ENCODE assay signal across 8 cellular contexts in genomic region chr4:39354178-39354503, GRCh38. TPM values are rescaled to one million over a fixed set of nuclear protein-coding genes. Genes with fewer than 3 reads are reported as not detected.
A peak's percentile ranks its signal among the peaks of the same experiment; 100 is the strongest.
DNase-seq lines count a peak whose midpoint lies in the region; ATAC-seq and TF ChIP-seq lines count a peak whose summit lies in the region.

No MANE protein-coding gene starts in this region.

- no peaks in the 10 kb centered on the region for H3K9me2 ChIP-seq in SK-N-SH

- H3K4me1 ChIP-seq in SK-N-SH (ENCODE audit: control insufficient read depth in 1 of 2, insufficient read depth in 2 of 2, low read depth in 1 of 2, low read length in 1 of 2) = peaks cover 0 to 14% of the 10 kb centered on the region in 2 experiments; a peak in 3 of 4 replicates

- CTCF ChIA-PET in SK-N-SH (lab: Yijun Ruan, JAX) = interaction anchor here (1.3 kb wide), 1 partner anchor 32 kb away, joined by 3 read pairs; no protein-coding TSS in a partner anchor

- POLR2A ChIA-PET in SK-N-SH (lab: Yijun Ruan, JAX) = interaction anchor here (1.0 kb wide), 1 partner anchor 12 kb away, joined by 3 read pairs; the partner anchor contains the start of gene RFC1

- no peak for DNase-seq in GM12864 (ENCODE audit: low read depth)
- no peak for DNase-seq in SK-N-SH
- no peak for DNase-seq in fibroblast of pulmonary artery (ENCODE audit: low read depth)
- no peak for DNase-seq in retinal pigment epithelial cell (ENCODE audit: low read depth)
- DNase-seq in effector CD4-positive, alpha-beta T cell = no peak
- no peak for DNase-seq in NCI-H345 (lab: John Stamatoyannopoulos, UW)

- H2AFZ ChIP-seq in SK-N-SH (ENCODE audit: low read depth) = peak overlapping the region; percentile 64

- no peak for TF ChIP-seq EP300 in SK-N-SH (IDR thresholded peaks at IDR 0.05; ENCODE audit: borderline replicate concordance in 1 of 2, low read depth in 1 of 2, low read length in 1 of 2)

- H3K4me2 ChIP-seq in SK-N-SH = peak overlapping the region; percentile 78

- peaks cover 12% of the 10 kb centered on the region for H3F3A ChIP-seq in SK-N-SH (replicated peaks; ENCODE audit: insufficient read depth)

- 0 out of 2 replicates have a peak, but pooled peaks cover 4% of the 10 kb centered on the region for H3K9me3 ChIP-seq in SK-N-SH

- H3K4me3 ChIP-seq in GM12864 (ENCODE audit: low read depth, low read length) (peak overlapping the region; percentile 49), SK-N-SH (ENCODE audit: low read depth in 2 of 2, low read length in 1 of 2) (peak overlapping the region; percentile 32 to 60; a peak in 3 of 4 replicates), fibroblast of pulmonary artery (replicated peaks; ENCODE audit: low read depth, low read length) (peak overlapping the region; percentile 28), retinal pigment epithelial cell (ENCODE audit: low read length) (peak overlapping the region; percentile 33)

- no peak for TF ChIP-seq RAD21 in SK-N-SH (IDR thresholded peaks at IDR 0.05; ENCODE audit: low read length)

- H3K36me3 ChIP-seq in SK-N-SH (replicated peaks in 1 of 2; ENCODE audit: control insufficient read depth in 1 of 2, insufficient read depth in 2 of 2, low read length in 1 of 2) = peaks cover 11 to 21% of the 10 kb centered on the region in 2 experiments

- peaks cover 96% of the 10 kb centered on the region for H3K79me2 ChIP-seq in SK-N-SH (ENCODE audit: insufficient read depth)

- H3K9ac ChIP-seq in SK-N-SH = peak overlapping the region; percentile 74

- ATAC-seq in HG02678 (IDR thresholded peaks at IDR 0.05; ENCODE audit: unreplicated experiment) = no peak
- no peak for ATAC-seq in GM21825 (IDR thresholded peaks at IDR 0.05; ENCODE audit: unreplicated experiment)

- no peaks in the 10 kb centered on the region for H3K27me3 ChIP-seq in SK-N-SH (ENCODE audit: insufficient read depth)

- H3K27ac ChIP-seq in SK-N-SH (ENCODE audit: low read depth in 2 of 2, low read length in 1 of 2) = peak overlapping the region; percentile 78

- H4K20me1 ChIP-seq in SK-N-SH (ENCODE audit: insufficient read depth) = peaks cover 11% of the 10 kb centered on the region; the same call in 1 of the 2 replicates

- 44% methylated on average over 1 of the region's 1 CpG for WGBS in SK-N-SH (ENCODE audit: low lambda C conversion rate)

- TF ChIP-seq CTCF in GM12864 (IDR thresholded peaks at IDR 0.05; ENCODE audit: low read depth, low read length, missing control alignments) (no peak), SK-N-SH (IDR thresholded peaks at IDR 0.05) (no peak), fibroblast of pulmonary artery (IDR thresholded peaks at IDR 0.05; ENCODE audit: low read length, missing control alignments) (no peak), retinal pigment epithelial cell (conservative IDR thresholded peaks at IDR 0.05; ENCODE audit: low read depth, low read length) (no peak)

TF ChIP-seq in SK-N-SH, 30 proteins besides CTCF, POLR2A, EP300 and RAD21:
- TF ChIP-seq ZBTB33 (IDR thresholded peaks at IDR 0.05; ENCODE audit: borderline replicate concordance, low read depth) (no peak), FOXJ3 (CRISPR knock-in tag; IDR thresholded peaks at IDR 0.05) (no peak), TEAD4 (IDR thresholded peaks at IDR 0.05; ENCODE audit: borderline replicate concordance, insufficient read depth) (no peak), RFX5 (IDR thresholded peaks at IDR 0.05; ENCODE audit: low read length) (no peak), MXI1 (IDR thresholded peaks at IDR 0.05; ENCODE audit: low read depth, low read length) (no peak), SIN3A (IDR thresholded peaks at IDR 0.05; ENCODE audit: borderline replicate concordance, low read depth, low read length) (no peak), TAF1 (IDR thresholded peaks at IDR 0.05; ENCODE audit: borderline replicate concordance, low read depth, low read length) (no peak), FOSL2 (IDR thresholded peaks at IDR 0.05; ENCODE audit: borderline replicate concordance, low read depth) (no peak), POLR2AphosphoS5 (IDR thresholded peaks at IDR 0.05; ENCODE audit: low read depth, low read length) (no peak), GABPA (IDR thresholded peaks at IDR 0.05; ENCODE audit: low read depth) (no peak), USF1 (IDR thresholded peaks at IDR 0.05; ENCODE audit: borderline replicate concordance, low read depth) (no peak; the same call in 1 of the 2 replicates), NFIC (IDR thresholded peaks at IDR 0.05; ENCODE audit: borderline replicate concordance) (no peak)
- TF ChIP-seq, protein P1, sequence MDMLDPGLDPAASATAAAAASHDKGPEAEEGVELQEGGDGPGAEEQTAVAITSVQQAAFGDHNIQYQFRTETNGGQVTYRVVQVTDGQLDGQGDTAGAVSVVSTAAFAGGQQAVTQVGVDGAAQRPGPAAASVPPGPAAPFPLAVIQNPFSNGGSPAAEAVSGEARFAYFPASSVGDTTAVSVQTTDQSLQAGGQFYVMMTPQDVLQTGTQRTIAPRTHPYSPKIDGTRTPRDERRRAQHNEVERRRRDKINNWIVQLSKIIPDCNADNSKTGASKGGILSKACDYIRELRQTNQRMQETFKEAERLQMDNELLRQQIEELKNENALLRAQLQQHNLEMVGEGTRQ (IDR thresholded peaks at IDR 0.05; ENCODE audit: borderline replicate concordance, low read depth, low read length) = no peak
- TF ChIP-seq, protein P2, sequence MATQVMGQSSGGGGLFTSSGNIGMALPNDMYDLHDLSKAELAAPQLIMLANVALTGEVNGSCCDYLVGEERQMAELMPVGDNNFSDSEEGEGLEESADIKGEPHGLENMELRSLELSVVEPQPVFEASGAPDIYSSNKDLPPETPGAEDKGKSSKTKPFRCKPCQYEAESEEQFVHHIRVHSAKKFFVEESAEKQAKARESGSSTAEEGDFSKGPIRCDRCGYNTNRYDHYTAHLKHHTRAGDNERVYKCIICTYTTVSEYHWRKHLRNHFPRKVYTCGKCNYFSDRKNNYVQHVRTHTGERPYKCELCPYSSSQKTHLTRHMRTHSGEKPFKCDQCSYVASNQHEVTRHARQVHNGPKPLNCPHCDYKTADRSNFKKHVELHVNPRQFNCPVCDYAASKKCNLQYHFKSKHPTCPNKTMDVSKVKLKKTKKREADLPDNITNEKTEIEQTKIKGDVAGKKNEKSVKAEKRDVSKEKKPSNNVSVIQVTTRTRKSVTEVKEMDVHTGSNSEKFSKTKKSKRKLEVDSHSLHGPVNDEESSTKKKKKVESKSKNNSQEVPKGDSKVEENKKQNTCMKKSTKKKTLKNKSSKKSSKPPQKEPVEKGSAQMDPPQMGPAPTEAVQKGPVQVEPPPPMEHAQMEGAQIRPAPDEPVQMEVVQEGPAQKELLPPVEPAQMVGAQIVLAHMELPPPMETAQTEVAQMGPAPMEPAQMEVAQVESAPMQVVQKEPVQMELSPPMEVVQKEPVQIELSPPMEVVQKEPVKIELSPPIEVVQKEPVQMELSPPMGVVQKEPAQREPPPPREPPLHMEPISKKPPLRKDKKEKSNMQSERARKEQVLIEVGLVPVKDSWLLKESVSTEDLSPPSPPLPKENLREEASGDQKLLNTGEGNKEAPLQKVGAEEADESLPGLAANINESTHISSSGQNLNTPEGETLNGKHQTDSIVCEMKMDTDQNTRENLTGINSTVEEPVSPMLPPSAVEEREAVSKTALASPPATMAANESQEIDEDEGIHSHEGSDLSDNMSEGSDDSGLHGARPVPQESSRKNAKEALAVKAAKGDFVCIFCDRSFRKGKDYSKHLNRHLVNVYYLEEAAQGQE (IDR thresholded peaks at IDR 0.05; ENCODE audit: low read depth, low read length) = no peak
TF ChIP-seq in SK-N-SH: peak in this region for 0.

RNA-seq across cellular contexts. Expression of gene RFC1, which starts 12.0 kb away (rescaled TPM):
- polyA plus RNA-seq in SK-N-SH (2012; rRNA removed) = 14.9 and 19.2 TPM in 2 replicates
- polyA plus RNA-seq in SK-N-SH (2012; cell fraction: cytosol; rRNA removed) = 17.9 and 19.0 TPM in 2 replicates
- polyA plus RNA-seq in SK-N-SH (2012; cell fraction: nucleus; rRNA removed) = 5.9 and 17.0 TPM in 2 replicates

RNA-seq across cellular contexts. Expression of gene KLB, which starts 52.6 kb away (rescaled TPM):
- polyA plus RNA-seq in SK-N-SH (2012; rRNA removed) = not detected in 2 replicates
- polyA plus RNA-seq in SK-N-SH (2012; cell fraction: cytosol; rRNA removed) = not detected in 2 replicates
- polyA plus RNA-seq in SK-N-SH (2012; cell fraction: nucleus; rRNA removed) = not detected in 2 replicates
